In the genomic region with DNA sequence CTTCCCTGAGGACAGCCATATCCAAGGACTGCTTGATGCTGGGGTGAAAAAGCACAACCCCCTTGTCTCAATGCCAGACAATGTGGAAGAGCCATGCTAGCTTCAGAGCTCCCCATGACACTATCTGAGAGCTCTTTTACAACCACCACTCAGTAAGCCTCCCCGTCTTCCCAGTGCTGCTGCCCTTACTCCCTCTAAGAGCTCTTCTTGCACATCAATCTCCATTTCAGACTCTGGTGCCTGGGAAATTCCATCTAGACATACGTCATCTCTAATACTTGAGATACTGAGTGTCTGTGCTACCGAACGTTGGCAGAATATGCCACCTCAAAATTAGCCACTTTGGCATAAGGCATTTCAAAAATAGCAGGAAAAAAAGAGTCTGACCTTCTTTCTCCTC, we compare ENCODE assay signal across 12 cellular contexts.
DNase-seq lines count a peak whose midpoint lies in the region; ATAC-seq, FAIRE-seq and TF ChIP-seq lines count a peak whose summit lies in the region.
"Had no signal": no experiment of that assay in that cellular context is flagged by ENCODE, and none has a peak within 500 bp of the region (broad histone marks: within the 10 kb centered on the region; RNA-seq: fewer than 3 reads in every experiment).

No MANE protein-coding gene starts in this region.

- H3K27ac ChIP-seq in hepatocyte (no peak overlapping the region), esophagus squamous epithelium (no peak overlapping the region)

- no peaks in the 10 kb centered on the region for H3K36me3 Mint-ChIP-seq in stimulated activated memory B cell treated with anti-CD40 and anti-IgM and Interleukin-4, amounts not matched to agents 10 μg/mL and 1 μg/mL and 100 μg/mL, for 72 hours
- H3K36me3 Mint-ChIP-seq in glutamatergic neuron (ENCODE audit: unreplicated experiment) = no peaks in the 10 kb centered on the region

- no peak overlapping the region for H3K27ac Mint-ChIP-seq in stimulated activated memory B cell treated with anti-CD40 and anti-IgM and Interleukin-4, amounts not matched to agents 10 μg/mL and 1 μg/mL and 100 μg/mL, for 72 hours
- H3K27ac Mint-ChIP-seq in glutamatergic neuron (ENCODE audit: unreplicated experiment) = no peak overlapping the region

- H3K4me1 ChIP-seq in hepatocyte (ENCODE audit: insufficient read depth) (no peaks in the 10 kb centered on the region), esophagus squamous epithelium (no peaks in the 10 kb centered on the region)

- WGBS in hepatocyte (ENCODE audit: low lambda C conversion rate, missing lambda C conversion rate) = 81% methylated on average over 4 of the region's 4 CpGs
- WGBS in esophagus squamous epithelium, 2 donors = 71 to 92% methylated on average over 4 of the region's 4 CpGs

- H3K79me2 ChIP-seq in hepatocyte = no peaks in the 10 kb centered on the region

- no peaks in the 10 kb centered on the region for H4K20me1 ChIP-seq in hepatocyte (ENCODE audit: insufficient read depth, poor library complexity, severe bottlenecking)

- TF ChIP-seq CTCF in hepatocyte (IDR thresholded peaks at IDR 0.05; ENCODE audit: poor library complexity) (no peak), glutamatergic neuron (IDR thresholded peaks at IDR 0.05; ENCODE audit: partially characterized antibody, unreplicated experiment) (no peak), esophagus squamous epithelium (IDR thresholded peaks at IDR 0.05) (no peak)

- H3K9me2 ChIP-seq in hepatocyte (replicated peaks; ENCODE audit: insufficient read depth) = no peaks in the 10 kb centered on the region

- H3K36me3 ChIP-seq in hepatocyte (replicated peaks; ENCODE audit: insufficient read depth, low read depth) (no peaks in the 10 kb centered on the region), esophagus squamous epithelium (no peaks in the 10 kb centered on the region)

- H3K4me2 ChIP-seq in hepatocyte = no peak overlapping the region

- no peak for DNase-seq in H54 (ENCODE audit: insufficient read length, low spot score)
- peak; percentile 8 for DNase-seq in hepatocyte (ENCODE audit: low spot score)
- no peak for DNase-seq in glutamatergic neuron
- DNase-seq in esophagus squamous epithelium (lab: John Stamatoyannopoulos, UW) = no peak
- DNase-seq in NCI-H510A treated with DMSO at 0.1 percent for 48 hours (lab: John Stamatoyannopoulos, UW) = no peak
- DNase-seq: midbrain, MV-4-11, NCI-H748 treated with DMSO at 0.1 percent for 48 hours, SIG-M5 had no signal

- no peaks in the 10 kb centered on the region for H3K4me1 Mint-ChIP-seq in stimulated activated memory B cell treated with anti-CD40 and anti-IgM and Interleukin-4, amounts not matched to agents 10 μg/mL and 1 μg/mL and 100 μg/mL, for 72 hours
- H3K4me1 Mint-ChIP-seq in glutamatergic neuron (ENCODE audit: low read depth, unreplicated experiment) = peaks cover 32% of the 10 kb centered on the region

- no peak for TF ChIP-seq POLR2A in H54 (IDR thresholded peaks at IDR 0.05; ENCODE audit: low read depth, low read length)
- no peak for TF ChIP-seq POLR2A in esophagus squamous epithelium (IDR thresholded peaks at IDR 0.05)

- H2AFZ ChIP-seq in hepatocyte = no peak overlapping the region

- H3K4me3 Mint-ChIP-seq in stimulated activated memory B cell treated with anti-CD40 and anti-IgM and Interleukin-4, amounts not matched to agents 10 μg/mL and 1 μg/mL and 100 μg/mL, for 72 hours = no peak overlapping the region
- H3K4me3 Mint-ChIP-seq in glutamatergic neuron (ENCODE audit: unreplicated experiment) = no peak overlapping the region

- FAIRE-seq in H54 (lab: Jason Lieb, UNC) = peak; percentile 89

- H3K27me3 ChIP-seq in hepatocyte = no peaks in the 10 kb centered on the region
- no peaks in the 10 kb centered on the region for H3K27me3 ChIP-seq in esophagus squamous epithelium

- H3K4me3 ChIP-seq in hepatocyte (no peak overlapping the region), esophagus squamous epithelium (no peak overlapping the region)

- H3K9me3 Mint-ChIP-seq in stimulated activated memory B cell treated with anti-CD40 and anti-IgM and Interleukin-4, amounts not matched to agents 10 μg/mL and 1 μg/mL and 100 μg/mL, for 72 hours = peaks cover 4% of the 10 kb centered on the region
- no peaks in the 10 kb centered on the region for H3K9me3 Mint-ChIP-seq in glutamatergic neuron (ENCODE audit: unreplicated experiment)

- H3K9me3 ChIP-seq in hepatocyte (ENCODE audit: low read depth) (no peaks in the 10 kb centered on the region), esophagus squamous epithelium (no peaks in the 10 kb centered on the region)

- intact Hi-C loops in esophagus squamous epithelium (cut with DNase I) = no loop called here

- ATAC-seq in SK-N-SH treated with all-trans-retinoic acid at 6 μM for 48 hours = peak; percentile 88
- ATAC-seq in stimulated activated memory B cell treated with anti-CD40 and anti-IgM and Interleukin-4, amounts not matched to agents 10 μg/mL and 1 μg/mL and 100 μg/mL, for 72 hours = peak; percentile 31
- no peak for ATAC-seq in GM21825 (IDR thresholded peaks at IDR 0.05; ENCODE audit: unreplicated experiment)

- H3K27me3 Mint-ChIP-seq in stimulated activated memory B cell treated with anti-CD40 and anti-IgM and Interleukin-4, amounts not matched to agents 10 μg/mL and 1 μg/mL and 100 μg/mL, for 72 hours = no peaks in the 10 kb centered on the region
- H3K27me3 Mint-ChIP-seq in glutamatergic neuron (ENCODE audit: unreplicated experiment) = no peaks in the 10 kb centered on the region

TF ChIP-seq in SK-N-SH treated with all-trans-retinoic acid at 6 μM for 48 hours, 23 proteins besides CTCF, POLR2A, EP300 and RAD21:
- TF ChIP-seq ISL1 (CRISPR knock-in tag; IDR thresholded peaks at IDR 0.05) (peak; percentile 75), BACH2 (CRISPR knock-in tag; IDR thresholded peaks at IDR 0.05; ENCODE audit: borderline replicate concordance) (no peak)
TF ChIP-seq in SK-N-SH treated with all-trans-retinoic acid at 6 μM for 48 hours: peak in this region for 1.
